ENCODE assay signal across 9 cellular contexts in genomic region chr12:8226992-8227731, GRCh38. TPM values are rescaled to one million over a fixed set of nuclear protein-coding genes. Genes with fewer than 3 reads are reported as not detected.
A peak's percentile ranks its signal among the peaks of the same experiment; 100 is the strongest.
DNase-seq lines count a peak whose midpoint lies in the region; ATAC-seq and TF ChIP-seq lines count a peak whose summit lies in the region.
"Not testable (repeated sequence)": the region's sequence is repeated elsewhere in the genome, so short reads cannot be mapped to it uniquely, and the experiment has no call there.
"Had no signal": no experiment of that assay in that cellular context is flagged by ENCODE, and none has a peak within 500 bp of the region (broad histone marks: within the 10 kb centered on the region; RNA-seq: fewer than 3 reads in every experiment).

TSS of gene FAM90A1 (minus strand) at chr12:8227618. CDS start at chr12:8224832, 2,786 bp downstream.

- H4K20me1 ChIP-seq in MM.1S (ENCODE audit: insufficient read depth, low read length) = not testable (repeated sequence)

- H3K36me3 Mint-ChIP-seq in activated T-helper 2 cell treated with anti-CD3 and anti-CD28 coated beads, Interferon-gamma antibody, Interleukin-2, Interleukin-4, amounts not matched to agents 10 μg/mL and 5 μg/mL and 100 μg/mL, durations not matched to agents 14 hours and 24 hours and 36 hours (ENCODE audit: low read depth); effector memory CD8-positive, alpha-beta T cell (ENCODE audit: insufficient read depth): not testable (repeated sequence)

- H3K4me3 ChIP-seq in MM.1S (ENCODE audit: low read length) = peak within 1 kb of the TSS; percentile 31; the same call in 1 of the 2 replicates
- peak within 1 kb of the TSS; percentile 9 for H3K4me3 ChIP-seq in urinary bladder (ENCODE audit: low read depth, low read length)

- not testable (repeated sequence) for H3K9ac ChIP-seq in MM.1S (ENCODE audit: low read length)

- H3K9me3 Mint-ChIP-seq in activated T-helper 2 cell treated with anti-CD3 and anti-CD28 coated beads, Interferon-gamma antibody, Interleukin-2, Interleukin-4, amounts not matched to agents 10 μg/mL and 5 μg/mL and 100 μg/mL, durations not matched to agents 14 hours and 24 hours and 36 hours; effector memory CD8-positive, alpha-beta T cell: not testable (repeated sequence)

- ATAC-seq in effector memory CD8-positive, alpha-beta T cell (replicated peaks) = not testable (repeated sequence)

- H3K4me1 ChIP-seq in MM.1S (ENCODE audit: low read length); urinary bladder (ENCODE audit: insufficient read depth): not testable (repeated sequence)

- H3K27me3 ChIP-seq in MM.1S (replicated peaks; ENCODE audit: insufficient read depth, low read length); layer of hippocampus (ENCODE audit: control insufficient read depth, insufficient read depth, low read length): not testable (repeated sequence)

- intact Hi-C loops in activated T-helper 2 cell treated with anti-CD3 and anti-CD28 coated beads, Interferon-gamma antibody, Interleukin-2, Interleukin-4, amounts not matched to agents 10 μg/mL and 5 μg/mL and 100 μg/mL, durations not matched to agents 14 hours and 24 hours and 36 hours (cut with micrococcal nuclease) = not testable (repeated sequence)

- H3K4me3 Mint-ChIP-seq in activated T-helper 2 cell treated with anti-CD3 and anti-CD28 coated beads, Interferon-gamma antibody, Interleukin-2, Interleukin-4, amounts not matched to agents 10 μg/mL and 5 μg/mL and 100 μg/mL, durations not matched to agents 14 hours and 24 hours and 36 hours (ENCODE audit: low read depth) = peak within 1 kb of the TSS; percentile 66
- H3K4me3 Mint-ChIP-seq in effector memory CD8-positive, alpha-beta T cell = peak within 1 kb of the TSS; percentile 65 to 71

- H3K9me3 ChIP-seq in MM.1S (replicated peaks; ENCODE audit: insufficient read depth, low read length) = not testable (repeated sequence)

- not testable (repeated sequence) for H3K36me3 ChIP-seq in MM.1S (replicated peaks; ENCODE audit: insufficient read depth, low read length); urinary bladder (ENCODE audit: insufficient read depth)

- not testable (repeated sequence) for H3K79me2 ChIP-seq in MM.1S (ENCODE audit: low read length)

- H3K4me2 ChIP-seq in MM.1S (ENCODE audit: low read depth, low read length) = peak within 1 kb of the TSS; percentile 24; the same call in 1 of the 2 replicates

- not testable (repeated sequence) for H3K27ac ChIP-seq in MM.1S (ENCODE audit: low read length); urinary bladder (ENCODE audit: low read depth)
- peak within 1 kb of the TSS; percentile 38 for H3K27ac ChIP-seq in layer of hippocampus (ENCODE audit: low read depth, low read length)

- WGBS in urinary bladder = 45% methylated on average over 22 of the region's 22 CpGs

- not testable (repeated sequence) for H2AFZ ChIP-seq in MM.1S (ENCODE audit: low read length)

- H3K27ac Mint-ChIP-seq in activated T-helper 2 cell treated with anti-CD3 and anti-CD28 coated beads, Interferon-gamma antibody, Interleukin-2, Interleukin-4, amounts not matched to agents 10 μg/mL and 5 μg/mL and 100 μg/mL, durations not matched to agents 14 hours and 24 hours and 36 hours = not testable (repeated sequence)
- peak within 1 kb of the TSS in 1 of 2 donors; percentile 28 for H3K27ac Mint-ChIP-seq in effector memory CD8-positive, alpha-beta T cell

- not testable (repeated sequence) for H3K4me1 Mint-ChIP-seq in activated T-helper 2 cell treated with anti-CD3 and anti-CD28 coated beads, Interferon-gamma antibody, Interleukin-2, Interleukin-4, amounts not matched to agents 10 μg/mL and 5 μg/mL and 100 μg/mL, durations not matched to agents 14 hours and 24 hours and 36 hours (ENCODE audit: low read depth)
- peaks cover 6 to 14% of the 10 kb centered on the region in 2 donors for H3K4me1 Mint-ChIP-seq in effector memory CD8-positive, alpha-beta T cell (ENCODE audit: low read depth in 2 of 2)

- TF ChIP-seq CTCF in MM.1S (IDR thresholded peaks at IDR 0.05; ENCODE audit: low read length) = not testable (repeated sequence)

- H3F3A ChIP-seq in MM.1S (ENCODE audit: insufficient read depth, low read length) = not testable (repeated sequence)

- DNase-seq in ELF-1 (ENCODE audit: low read depth, low spot score) (peak; percentile 84), MM.1S (peak; percentile 30), SKM-1 treated with dmso at 0.1 percent for 144 hours (lab: John Stamatoyannopoulos, UW; ENCODE audit: unreplicated experiment) (peak; percentile 35), renal cortical epithelial cell (ENCODE audit: low read depth) (peak; percentile 15)
- DNase-seq in activated T-helper 2 cell treated with anti-CD3 and anti-CD28 coated beads, Interferon-gamma antibody, Interleukin-2, Interleukin-4, amounts not matched to agents 10 μg/mL and 5 μg/mL and 100 μg/mL, durations not matched to agents 14 hours and 24 hours and 36 hours (ENCODE audit: low spot score); effector memory CD8-positive, alpha-beta T cell: not testable (repeated sequence)

- H3K27me3 Mint-ChIP-seq in activated T-helper 2 cell treated with anti-CD3 and anti-CD28 coated beads, Interferon-gamma antibody, Interleukin-2, Interleukin-4, amounts not matched to agents 10 μg/mL and 5 μg/mL and 100 μg/mL, durations not matched to agents 14 hours and 24 hours and 36 hours (ENCODE audit: low read depth) = not testable (repeated sequence)
- H3K27me3 Mint-ChIP-seq in effector memory CD8-positive, alpha-beta T cell = peaks cover 23 to 55% of the 10 kb centered on the region in 2 donors

- not testable (repeated sequence) for H3K9me2 ChIP-seq in MM.1S (replicated peaks; ENCODE audit: insufficient read depth, low read length)

RNA-seq across cellular contexts. Expression of gene FAM90A1, which starts in this region (rescaled TPM):
- total RNA-seq in activated T-helper 2 cell treated with anti-CD3 and anti-CD28 coated beads, Interferon-gamma antibody, Interleukin-2, Interleukin-4, amounts not matched to agents 10 μg/mL and 5 μg/mL and 100 μg/mL, durations not matched to agents 14 hours and 24 hours and 36 hours = 0.14 and 0.25 TPM in 2 replicates
- total RNA-seq in renal cortical epithelial cell (0.10 TPM in 1 of 2 replicates, not detected in the other), urinary bladder (not detected)
- polyA plus RNA-seq in urinary bladder = 0.16 TPM
- total RNA-seq: osteocyte had no signal

Comparison
In these comparisons a context has a peak if more than half of its experiments do, and no peak if none do; other contexts are left out.
1. Peak in DNase-seq in renal cortical epithelial cell; RNA of the gene not detected or under 1 TPM.